In the genomic region with DNA sequence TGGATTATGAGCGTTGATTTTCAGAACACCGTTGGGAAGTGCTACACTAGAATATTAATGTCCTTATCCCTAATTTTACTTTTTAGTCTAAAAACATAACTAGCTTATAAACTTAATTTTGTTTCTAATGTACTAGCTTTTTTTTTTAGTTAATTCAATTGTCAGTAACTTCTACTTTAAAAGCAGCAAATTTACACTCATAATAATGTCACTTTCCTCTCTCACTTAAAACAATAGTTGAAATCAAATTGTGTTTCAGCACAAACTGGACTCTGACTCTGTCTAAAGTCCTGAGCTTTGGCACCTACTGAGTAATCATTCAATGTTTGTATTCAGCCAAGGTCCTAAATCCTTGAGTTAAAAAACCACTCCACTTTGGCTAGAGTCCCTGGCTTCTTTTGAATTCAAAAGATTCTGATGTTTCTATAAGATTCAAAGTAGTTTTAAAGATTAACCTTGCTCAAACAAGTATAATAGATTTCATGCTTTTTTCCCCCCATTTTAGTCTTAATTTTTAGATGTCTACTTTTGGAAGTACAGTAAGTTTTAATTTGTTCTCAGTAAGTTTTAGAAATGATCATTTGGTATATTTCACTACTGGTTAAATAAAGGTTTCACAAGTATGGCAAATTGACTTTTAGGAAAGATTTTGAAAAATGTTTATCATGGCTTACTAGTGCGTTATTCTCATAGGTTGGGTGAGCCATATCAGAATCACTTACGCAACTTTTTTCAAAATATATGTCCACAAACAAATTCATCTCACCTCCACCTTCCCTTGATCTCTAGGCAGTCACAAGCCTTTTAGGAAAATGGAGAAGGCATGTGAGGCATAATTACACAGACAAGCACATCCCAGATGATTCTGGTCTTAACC, we compare ENCODE assay signal across 1 cellular context.
TF ChIP-seq lines count a peak whose summit lies in the region.

No MANE protein-coding gene starts in this region.

TF ChIP-seq in HepG2, 621 proteins besides CTCF, POLR2A, EP300 and RAD21 (continued from another document and continues in another):
- TF ChIP-seq, protein P1, sequence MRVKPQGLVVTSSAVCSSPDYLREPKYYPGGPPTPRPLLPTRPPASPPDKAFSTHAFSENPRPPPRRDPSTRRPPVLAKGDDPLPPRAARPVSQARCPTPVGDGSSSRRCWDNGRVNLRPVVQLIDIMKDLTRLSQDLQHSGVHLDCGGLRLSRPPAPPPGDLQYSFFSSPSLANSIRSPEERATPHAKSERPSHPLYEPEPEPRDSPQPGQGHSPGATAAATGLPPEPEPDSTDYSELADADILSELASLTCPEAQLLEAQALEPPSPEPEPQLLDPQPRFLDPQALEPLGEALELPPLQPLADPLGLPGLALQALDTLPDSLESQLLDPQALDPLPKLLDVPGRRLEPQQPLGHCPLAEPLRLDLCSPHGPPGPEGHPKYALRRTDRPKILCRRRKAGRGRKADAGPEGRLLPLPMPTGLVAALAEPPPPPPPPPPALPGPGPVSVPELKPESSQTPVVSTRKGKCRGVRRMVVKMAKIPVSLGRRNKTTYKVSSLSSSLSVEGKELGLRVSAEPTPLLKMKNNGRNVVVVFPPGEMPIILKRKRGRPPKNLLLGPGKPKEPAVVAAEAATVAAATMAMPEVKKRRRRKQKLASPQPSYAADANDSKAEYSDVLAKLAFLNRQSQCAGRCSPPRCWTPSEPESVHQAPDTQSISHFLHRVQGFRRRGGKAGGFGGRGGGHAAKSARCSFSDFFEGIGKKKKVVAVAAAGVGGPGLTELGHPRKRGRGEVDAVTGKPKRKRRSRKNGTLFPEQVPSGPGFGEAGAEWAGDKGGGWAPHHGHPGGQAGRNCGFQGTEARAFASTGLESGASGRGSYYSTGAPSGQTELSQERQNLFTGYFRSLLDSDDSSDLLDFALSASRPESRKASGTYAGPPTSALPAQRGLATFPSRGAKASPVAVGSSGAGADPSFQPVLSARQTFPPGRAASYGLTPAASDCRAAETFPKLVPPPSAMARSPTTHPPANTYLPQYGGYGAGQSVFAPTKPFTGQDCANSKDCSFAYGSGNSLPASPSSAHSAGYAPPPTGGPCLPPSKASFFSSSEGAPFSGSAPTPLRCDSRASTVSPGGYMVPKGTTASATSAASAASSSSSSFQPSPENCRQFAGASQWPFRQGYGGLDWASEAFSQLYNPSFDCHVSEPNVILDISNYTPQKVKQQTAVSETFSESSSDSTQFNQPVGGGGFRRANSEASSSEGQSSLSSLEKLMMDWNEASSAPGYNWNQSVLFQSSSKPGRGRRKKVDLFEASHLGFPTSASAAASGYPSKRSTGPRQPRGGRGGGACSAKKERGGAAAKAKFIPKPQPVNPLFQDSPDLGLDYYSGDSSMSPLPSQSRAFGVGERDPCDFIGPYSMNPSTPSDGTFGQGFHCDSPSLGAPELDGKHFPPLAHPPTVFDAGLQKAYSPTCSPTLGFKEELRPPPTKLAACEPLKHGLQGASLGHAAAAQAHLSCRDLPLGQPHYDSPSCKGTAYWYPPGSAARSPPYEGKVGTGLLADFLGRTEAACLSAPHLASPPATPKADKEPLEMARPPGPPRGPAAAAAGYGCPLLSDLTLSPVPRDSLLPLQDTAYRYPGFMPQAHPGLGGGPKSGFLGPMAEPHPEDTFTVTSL (CRISPR knock-in tag; IDR thresholded peaks at IDR 0.05; ENCODE audit: borderline replicate concordance) = peak; percentile 94; the same call in 1 of the 2 replicates
- TF ChIP-seq ZSCAN9 (CRISPR knock-in tag; IDR thresholded peaks at IDR 0.05; ENCODE audit: borderline replicate concordance) = peak; percentile 10; the same call in 1 of the 2 replicates
- no peak for TF ChIP-seq RBM39 (IDR thresholded peaks at IDR 0.05; ENCODE audit: low read depth, low read length, poor library complexity, severe bottlenecking)
- TF ChIP-seq SOX13 (IDR thresholded peaks at IDR 0.05) = peak; percentile 90
- TF ChIP-seq SOX13 (CRISPR knock-in tag; conservative IDR thresholded peaks at IDR 0.05 in 1 of 2, IDR thresholded peaks at IDR 0.05 in 1 of 2) = peak in 1 of 2 experiments; percentile 99; a peak in 2 of 4 replicates
- 0 out of 2 replicates have a peak, but pooled peaks have one; percentile 4 for TF ChIP-seq STAG1 (CRISPR knock-in tag; IDR thresholded peaks at IDR 0.05)
- no peak for TF ChIP-seq PAWR (CRISPR knock-in tag; IDR thresholded peaks at IDR 0.05; ENCODE audit: borderline replicate concordance)
- TF ChIP-seq ASH2L (IDR thresholded peaks at IDR 0.05; ENCODE audit: insufficient read length, low read depth, low read length) = peak; percentile 100
- no peak for TF ChIP-seq ZNF720 (CRISPR knock-in tag; IDR thresholded peaks at IDR 0.05)
- TF ChIP-seq SOX6 (IDR thresholded peaks at IDR 0.05) = no peak
- TF ChIP-seq SOX6 (CRISPR knock-in tag; IDR thresholded peaks at IDR 0.05) = peak; percentile 98
- TF ChIP-seq, protein P2, sequence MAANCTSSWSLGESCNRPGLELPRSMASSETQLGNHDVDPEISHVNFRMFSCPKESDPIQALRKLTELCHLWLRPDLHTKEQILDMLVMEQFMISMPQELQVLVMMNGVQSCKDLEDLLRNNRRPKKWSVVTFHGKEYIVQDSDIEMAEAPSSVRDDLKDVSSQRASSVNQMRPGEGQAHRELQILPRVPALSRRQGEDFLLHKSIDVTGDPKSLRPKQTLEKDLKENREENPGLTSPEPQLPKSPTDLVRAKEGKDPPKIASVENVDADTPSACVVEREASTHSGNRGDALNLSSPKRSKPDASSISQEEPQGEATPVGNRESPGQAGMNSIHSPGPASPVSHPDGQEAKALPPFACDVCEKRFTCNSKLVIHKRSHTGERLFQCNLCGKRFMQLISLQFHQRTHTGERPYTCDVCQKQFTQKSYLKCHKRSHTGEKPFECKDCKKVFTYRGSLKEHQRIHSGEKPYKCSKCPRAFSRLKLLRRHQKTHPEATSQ (CRISPR knock-in tag; IDR thresholded peaks at IDR 0.05; ENCODE audit: borderline replicate concordance) = 0 out of 2 replicates have a peak, but pooled peaks have one; percentile 44
- TF ChIP-seq ZFP1 (CRISPR knock-in tag; IDR thresholded peaks at IDR 0.05) = peak; percentile 31; the same call in 1 of the 2 replicates
- peak; percentile 54; the same call in 1 of the 2 replicates for TF ChIP-seq MED1 (CRISPR knock-in tag; IDR thresholded peaks at IDR 0.05)
- TF ChIP-seq SAFB2 (CRISPR knock-in tag; IDR thresholded peaks at IDR 0.05; ENCODE audit: borderline replicate concordance, low read depth) = 0 out of 2 replicates have a peak, but pooled peaks have one; percentile 3
- TF ChIP-seq CEBPB (IDR thresholded peaks at IDR 0.05; ENCODE audit: borderline replicate concordance, low read depth, low read length) = peak; percentile 86
- TF ChIP-seq ZNF660 (CRISPR knock-in tag; IDR thresholded peaks at IDR 0.05; ENCODE audit: borderline replicate concordance, low read depth) = no peak
- TF ChIP-seq FOSL2 (CRISPR knock-in tag; IDR thresholded peaks at IDR 0.05) = peak; percentile 55; the same call in 1 of the 2 replicates
- TF ChIP-seq ZEB1 (IDR thresholded peaks at IDR 0.05; ENCODE audit: insufficient replicate concordance, low read depth) = peak; percentile 66
- peak; percentile 69; the same call in 1 of the 2 replicates for TF ChIP-seq FOXJ3 (CRISPR knock-in tag; IDR thresholded peaks at IDR 0.05; ENCODE audit: borderline replicate concordance)
- peak; percentile 51 for TF ChIP-seq TCF7 (IDR thresholded peaks at IDR 0.05; ENCODE audit: low read depth)
- TF ChIP-seq, protein P3, sequence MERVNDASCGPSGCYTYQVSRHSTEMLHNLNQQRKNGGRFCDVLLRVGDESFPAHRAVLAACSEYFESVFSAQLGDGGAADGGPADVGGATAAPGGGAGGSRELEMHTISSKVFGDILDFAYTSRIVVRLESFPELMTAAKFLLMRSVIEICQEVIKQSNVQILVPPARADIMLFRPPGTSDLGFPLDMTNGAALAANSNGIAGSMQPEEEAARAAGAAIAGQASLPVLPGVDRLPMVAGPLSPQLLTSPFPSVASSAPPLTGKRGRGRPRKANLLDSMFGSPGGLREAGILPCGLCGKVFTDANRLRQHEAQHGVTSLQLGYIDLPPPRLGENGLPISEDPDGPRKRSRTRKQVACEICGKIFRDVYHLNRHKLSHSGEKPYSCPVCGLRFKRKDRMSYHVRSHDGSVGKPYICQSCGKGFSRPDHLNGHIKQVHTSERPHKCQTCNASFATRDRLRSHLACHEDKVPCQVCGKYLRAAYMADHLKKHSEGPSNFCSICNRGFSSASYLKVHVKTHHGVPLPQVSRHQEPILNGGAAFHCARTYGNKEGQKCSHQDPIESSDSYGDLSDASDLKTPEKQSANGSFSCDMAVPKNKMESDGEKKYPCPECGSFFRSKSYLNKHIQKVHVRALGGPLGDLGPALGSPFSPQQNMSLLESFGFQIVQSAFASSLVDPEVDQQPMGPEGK (CRISPR knock-in tag; IDR thresholded peaks at IDR 0.05) = 0 out of 2 replicates have a peak, but pooled peaks have one; percentile 12
- TF ChIP-seq RORA (CRISPR knock-in tag; IDR thresholded peaks at IDR 0.05) = peak; percentile 33; the same call in 1 of the 2 replicates
- TF ChIP-seq HNF1A (IDR thresholded peaks at IDR 0.05; ENCODE audit: low read depth) = peak; percentile 76
- peak; percentile 64; the same call in 1 of the 2 replicates for TF ChIP-seq HNF1A (CRISPR knock-in tag; IDR thresholded peaks at IDR 0.05; ENCODE audit: borderline replicate concordance)
- 0 out of 2 replicates have a peak, but pooled peaks have one; percentile 15 for TF ChIP-seq ZNF629 (CRISPR knock-in tag; conservative IDR thresholded peaks at IDR 0.05)
- TF ChIP-seq ZNF772 (CRISPR knock-in tag; IDR thresholded peaks at IDR 0.05) = no peak
- TF ChIP-seq, protein P4, sequence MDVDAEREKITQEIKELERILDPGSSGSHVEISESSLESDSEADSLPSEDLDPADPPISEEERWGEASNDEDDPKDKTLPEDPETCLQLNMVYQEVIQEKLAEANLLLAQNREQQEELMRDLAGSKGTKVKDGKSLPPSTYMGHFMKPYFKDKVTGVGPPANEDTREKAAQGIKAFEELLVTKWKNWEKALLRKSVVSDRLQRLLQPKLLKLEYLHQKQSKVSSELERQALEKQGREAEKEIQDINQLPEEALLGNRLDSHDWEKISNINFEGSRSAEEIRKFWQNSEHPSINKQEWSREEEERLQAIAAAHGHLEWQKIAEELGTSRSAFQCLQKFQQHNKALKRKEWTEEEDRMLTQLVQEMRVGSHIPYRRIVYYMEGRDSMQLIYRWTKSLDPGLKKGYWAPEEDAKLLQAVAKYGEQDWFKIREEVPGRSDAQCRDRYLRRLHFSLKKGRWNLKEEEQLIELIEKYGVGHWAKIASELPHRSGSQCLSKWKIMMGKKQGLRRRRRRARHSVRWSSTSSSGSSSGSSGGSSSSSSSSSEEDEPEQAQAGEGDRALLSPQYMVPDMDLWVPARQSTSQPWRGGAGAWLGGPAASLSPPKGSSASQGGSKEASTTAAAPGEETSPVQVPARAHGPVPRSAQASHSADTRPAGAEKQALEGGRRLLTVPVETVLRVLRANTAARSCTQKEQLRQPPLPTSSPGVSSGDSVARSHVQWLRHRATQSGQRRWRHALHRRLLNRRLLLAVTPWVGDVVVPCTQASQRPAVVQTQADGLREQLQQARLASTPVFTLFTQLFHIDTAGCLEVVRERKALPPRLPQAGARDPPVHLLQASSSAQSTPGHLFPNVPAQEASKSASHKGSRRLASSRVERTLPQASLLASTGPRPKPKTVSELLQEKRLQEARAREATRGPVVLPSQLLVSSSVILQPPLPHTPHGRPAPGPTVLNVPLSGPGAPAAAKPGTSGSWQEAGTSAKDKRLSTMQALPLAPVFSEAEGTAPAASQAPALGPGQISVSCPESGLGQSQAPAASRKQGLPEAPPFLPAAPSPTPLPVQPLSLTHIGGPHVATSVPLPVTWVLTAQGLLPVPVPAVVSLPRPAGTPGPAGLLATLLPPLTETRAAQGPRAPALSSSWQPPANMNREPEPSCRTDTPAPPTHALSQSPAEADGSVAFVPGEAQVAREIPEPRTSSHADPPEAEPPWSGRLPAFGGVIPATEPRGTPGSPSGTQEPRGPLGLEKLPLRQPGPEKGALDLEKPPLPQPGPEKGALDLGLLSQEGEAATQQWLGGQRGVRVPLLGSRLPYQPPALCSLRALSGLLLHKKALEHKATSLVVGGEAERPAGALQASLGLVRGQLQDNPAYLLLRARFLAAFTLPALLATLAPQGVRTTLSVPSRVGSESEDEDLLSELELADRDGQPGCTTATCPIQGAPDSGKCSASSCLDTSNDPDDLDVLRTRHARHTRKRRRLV (CRISPR knock-in tag; IDR thresholded peaks at IDR 0.05) = peak; percentile 51; the same call in 1 of the 2 replicates
- 0 out of 2 replicates have a peak, but pooled peaks have one; percentile 7 for TF ChIP-seq ZNF264 (CRISPR knock-in tag; IDR thresholded peaks at IDR 0.05)
- peak; percentile 98 for TF ChIP-seq SOX5 (CRISPR knock-in tag; IDR thresholded peaks at IDR 0.05; ENCODE audit: borderline replicate concordance)
- TF ChIP-seq KMT2A (CRISPR knock-in tag; IDR thresholded peaks at IDR 0.05) = peak; percentile 18; the same call in 1 of the 2 replicates
- TF ChIP-seq FOXP1 (IDR thresholded peaks at IDR 0.05) = peak; percentile 55; the same call in 1 of the 2 replicates
- TF ChIP-seq FOXP1 (CRISPR knock-in tag; IDR thresholded peaks at IDR 0.05) = peak; percentile 82; the same call in 1 of the 2 replicates
